8 cellular contexts compared by ENCODE assay signal in the genomic region with DNA sequence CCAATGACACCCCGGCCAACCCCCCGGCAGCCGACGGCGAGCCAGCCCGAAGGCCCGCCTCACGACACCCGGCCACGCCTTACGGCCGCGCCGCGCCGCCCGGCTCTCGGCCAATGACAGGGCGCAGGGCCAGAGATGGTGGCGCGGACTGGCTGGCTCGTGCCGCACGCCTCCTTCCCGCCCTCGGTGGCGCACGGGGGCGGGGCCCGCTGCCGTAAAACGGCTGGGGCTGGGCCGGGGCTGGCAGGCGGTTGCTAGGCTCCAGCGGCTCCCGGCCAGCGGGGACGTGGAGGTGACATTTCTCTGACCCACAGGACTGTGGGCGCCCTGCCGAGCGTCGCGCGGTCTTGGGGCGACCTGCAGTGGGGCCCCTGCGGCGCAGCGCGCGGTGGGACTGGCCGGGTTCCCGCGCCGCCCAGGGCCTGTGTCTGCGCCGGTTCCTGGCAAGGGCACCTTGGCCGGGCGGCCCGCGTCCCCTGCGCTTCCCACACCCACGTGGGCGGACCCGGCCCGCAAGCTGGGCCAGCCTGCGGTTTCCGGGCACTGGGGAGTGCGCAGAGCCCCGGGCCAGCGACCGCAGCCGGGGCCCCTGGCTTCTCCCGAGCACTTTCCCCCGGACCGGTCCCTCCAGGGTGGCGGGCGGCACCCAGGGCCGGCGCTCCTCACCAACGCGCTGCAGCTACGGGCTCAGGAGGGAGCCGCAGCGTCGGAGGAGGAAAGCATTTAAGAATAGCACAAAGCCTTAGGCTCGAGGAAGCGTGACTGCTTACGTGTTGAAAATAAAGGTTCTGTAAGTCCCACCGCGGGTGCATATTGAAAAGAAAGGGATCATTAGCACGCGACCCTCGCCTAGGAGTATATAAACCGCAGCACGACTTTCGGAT. TPM values are rescaled to one million over a fixed set of nuclear protein-coding genes. Genes with fewer than 3 reads are reported as not detected.
DNase-seq lines count a peak whose midpoint lies in the region; ATAC-seq lines count a peak whose summit lies in the region.

Gene MPC1, minus strand, starts transcription at position 8 of the 884 bp plus-strand sequence. CDS start 64 bp downstream, outside the sequence.

- DNase-seq in COLO829 (ENCODE audit: low spot score) (peak; percentile 86), HT1080 (ENCODE audit: low read depth) (peak; percentile 95), NOMO-1 (lab: John Stamatoyannopoulos, UW; ENCODE audit: unreplicated experiment in 2 of 2) (peak; percentile 95 to 98), lung microvascular endothelial cell (ENCODE audit: low read depth in 2 of 2) (peak; percentile 97 to 98)
- peak; percentile 89 for DNase-seq in effector CD8-positive, alpha-beta T cell (lab: John Stamatoyannopoulos, UW)
- peak; percentile 86 to 92 (median 87) for DNase-seq in stimulated activated CD4-positive, alpha-beta T cell treated with anti-CD3 and anti-CD28 coated beads, TNF-alpha, amount 100 ng/mL, for 4 hours (ENCODE audit: low read depth in 3 of 3)

- POLR2A ChIA-PET in activated CD8-positive, alpha-beta memory T cell treated with anti-CD3 and anti-CD28 coated beads for 36 hours (lab: Charles Lee), result no interaction called here

- peak; percentile 87 for ATAC-seq in GM21367 (IDR thresholded peaks at IDR 0.05; ENCODE audit: unreplicated experiment)

- CTCF ChIA-PET in activated CD8-positive, alpha-beta memory T cell treated with anti-CD3 and anti-CD28 coated beads for 36 hours (lab: Charles Lee), result interaction anchor here (0.7 to 1.4 kb wide), 2 partner anchors 18 to 70 kb away, joined by 3 read pairs; no protein-coding TSS in a partner anchor

RNA-seq across cellular contexts. Expression of gene MPC1, which starts in this region (rescaled TPM):
- total RNA-seq in HT1080 (2014; rRNA removed; shearing (Covaris generic)), result 38.4 and 39.6 TPM in 2 replicates
- 21.1 and 23.2 TPM in 2 replicates for polyA plus RNA-seq in HT1080 (2015; cell fraction: cytosol; rRNA removed)
- 11.3 and 12.2 TPM in 2 replicates for polyA plus RNA-seq in HT1080 (2015; cell fraction: nucleus; rRNA removed)
- 10 to 100 TPM; 31.1 to 32.8 TPM for total RNA-seq in activated CD8-positive, alpha-beta memory T cell treated with anti-CD3 and anti-CD28 coated beads for 36 hours
- total RNA-seq in lung microvascular endothelial cell, result 15.3 and 18.1 TPM in 2 replicates

Comparison
In these comparisons a context has a peak if more than half of its experiments do, and no peak if none do; other contexts are left out.
1. Peak in every context shown above with its lines: DNase-seq and ATAC-seq.